In genomic region chr22:29476116-29476515, GRCh38 we compare ENCODE assay signal across 25 cellular contexts. TPM values are rescaled to one million over a fixed set of nuclear protein-coding genes. Genes with fewer than 3 reads are reported as not detected.
A peak's percentile ranks its signal among the peaks of the same experiment; 100 is the strongest.
DNase-seq lines count a peak whose midpoint lies in the region; ATAC-seq and TF ChIP-seq lines count a peak whose summit lies in the region.
"Had no signal": no experiment of that assay in that cellular context is flagged by ENCODE, and none has a peak within 500 bp of the region (broad histone marks: within the 10 kb centered on the region; RNA-seq: fewer than 3 reads in every experiment).

No MANE protein-coding gene starts in this region.

- no peak overlapping the region for H2BK15ac ChIP-seq in IMR-90 (ENCODE audit: low read depth, low read length)

- no peaks in the 10 kb centered on the region for H3K36me3 Mint-ChIP-seq in neural progenitor cell
- no peaks in the 10 kb centered on the region for H3K36me3 Mint-ChIP-seq in activated T-helper 17 cell treated with anti-CD3 and anti-CD28 coated beads, Interleukin-2, amount 50 U/mL, for 72 hours (ENCODE audit: low read depth)

- no peaks in the 10 kb centered on the region for H3K79me1 ChIP-seq in IMR-90 (ENCODE audit: low read depth in 1 of 2, low read length in 2 of 2)

- peaks cover 17% of the 10 kb centered on the region for H3K4me1 Mint-ChIP-seq in neural progenitor cell
- H3K4me1 Mint-ChIP-seq in activated T-helper 17 cell treated with anti-CD3 and anti-CD28 coated beads, Interleukin-2, amount 50 U/mL, for 72 hours: no peaks in the 10 kb centered on the region

- TF ChIP-seq RAD21 in IMR-90 (IDR thresholded peaks at IDR 0.05; ENCODE audit: low read length): no peak

- H2AFZ ChIP-seq in IMR-90 (replicated peaks; ENCODE audit: low read length, poor library complexity) (no peak overlapping the region), neural progenitor cell (replicated peaks) (no peak overlapping the region)

- intact Hi-C loops in IMR-90 (cut with micrococcal nuclease): no loop called here

- peaks cover 17% of the 10 kb centered on the region for H3F3A ChIP-seq in neural progenitor cell (ENCODE audit: low read depth)

- H2AK5ac ChIP-seq in IMR-90 (ENCODE audit: low read depth, low read length): no peak overlapping the region

- H3K36me3 ChIP-seq in IMR-90 (ENCODE audit: control insufficient read depth, insufficient read depth, low read length): no peaks in the 10 kb centered on the region
- no peaks in the 10 kb centered on the region for H3K36me3 ChIP-seq in neural progenitor cell
- H3K36me3 ChIP-seq: tibial nerve had no signal

- H3K27ac ChIP-seq in IMR-90 (ENCODE audit: insufficient read depth, low read length): no peak overlapping the region
- H3K27ac ChIP-seq in neural progenitor cell: no peak overlapping the region
- H3K27ac ChIP-seq: tibial nerve had no signal

- no peaks in the 10 kb centered on the region for H3K9me3 ChIP-seq in IMR-90 (ENCODE audit: control insufficient read depth, insufficient read depth, low read length)
- no peaks in the 10 kb centered on the region for H3K9me3 ChIP-seq in neural progenitor cell (ENCODE audit: low read depth)
- H3K9me3 ChIP-seq: mucosa of descending colon, tibial nerve had no signal

- TF ChIP-seq POLR2A in IMR-90 (IDR thresholded peaks at IDR 0.05; ENCODE audit: low read depth, low read length): no peak

- H3K9ac ChIP-seq in IMR-90 (ENCODE audit: low read depth, low read length) (no peak overlapping the region), neural progenitor cell (no peak overlapping the region)

- no peak overlapping the region for H4K5ac ChIP-seq in IMR-90 (ENCODE audit: low read depth, low read length)

- H2AK9ac ChIP-seq in IMR-90 (replicated peaks; ENCODE audit: low read depth, low read length, poor library complexity): no peak overlapping the region

- H3K4me1 ChIP-seq in IMR-90 (ENCODE audit: control insufficient read depth, insufficient read depth, low read length) (no peaks in the 10 kb centered on the region), neural progenitor cell (peaks cover 17% of the 10 kb centered on the region)

- no peak overlapping the region for H3K27ac Mint-ChIP-seq in neural progenitor cell
- H3K27ac Mint-ChIP-seq in activated T-helper 17 cell treated with anti-CD3 and anti-CD28 coated beads, Interleukin-2, amount 50 U/mL, for 72 hours: no peak overlapping the region
- H3K27ac Mint-ChIP-seq: activated naive CD4-positive, alpha-beta T cell treated with anti-CD3 and anti-CD28 coated beads, Interleukin-2, amount 50 U/mL, for 24 hours had no signal

- H2BK120ac ChIP-seq in IMR-90 (ENCODE audit: low read depth, low read length): no peak overlapping the region

- H4K91ac ChIP-seq in IMR-90 (ENCODE audit: insufficient read depth, low read depth, low read length): no peak overlapping the region

- WGBS in IMR-90 (ENCODE audit: extremely low coverage in 2 of 2, insufficient read length in 1 of 2), 2 experiments: no CpG with 5 or more reads among the region's 6 CpGs

- H3K18ac ChIP-seq in IMR-90 (ENCODE audit: low read depth, low read length): no peak overlapping the region

- H3K9me3 Mint-ChIP-seq in neural progenitor cell: no peaks in the 10 kb centered on the region
- no peaks in the 10 kb centered on the region for H3K9me3 Mint-ChIP-seq in activated T-helper 17 cell treated with anti-CD3 and anti-CD28 coated beads, Interleukin-2, amount 50 U/mL, for 72 hours
- H3K9me3 Mint-ChIP-seq: activated naive CD4-positive, alpha-beta T cell treated with anti-CD3 and anti-CD28 coated beads, Interleukin-2, amount 50 U/mL, for 24 hours; neural crest cell had no signal

- dilution Hi-C loops in IMR-90 (cut with HindIII; ENCODE audit: low sequenced_read_pairs, unreplicated experiment): no loop called here

- CTCF ChIA-PET in IMR-90 (lab: Yijun Ruan, JAX): no interaction called here

- H3K27me3 ChIP-seq in IMR-90 (ENCODE audit: control insufficient read depth, insufficient read depth, low read length): peaks cover 63% of the 10 kb centered on the region
- H3K27me3 ChIP-seq in neural progenitor cell: peaks cover 76% of the 10 kb centered on the region

- POLR2A ChIA-PET in IMR-90 (lab: Charles Lee; ENCODE audit: unreplicated experiment): no interaction called here

- H3K79me2 ChIP-seq in neural progenitor cell (ENCODE audit: low read depth): no peaks in the 10 kb centered on the region

- H4K8ac ChIP-seq in IMR-90 (ENCODE audit: low read depth in 2 of 2, low read length in 2 of 2): no peak overlapping the region

- H3K4me2 ChIP-seq in IMR-90 (ENCODE audit: low read depth, low read length) (no peak overlapping the region), neural progenitor cell (no peak overlapping the region)

- no peaks in the 10 kb centered on the region for H3K9me1 ChIP-seq in IMR-90 (ENCODE audit: insufficient read depth, low read length)

- peaks cover 13% of the 10 kb centered on the region; the same call in 1 of the 2 replicates for H4K20me1 ChIP-seq in IMR-90 (ENCODE audit: insufficient read depth, low read length)
- peaks cover 47% of the 10 kb centered on the region for H4K20me1 ChIP-seq in neural progenitor cell (ENCODE audit: low read depth)

- no peak overlapping the region for H2BK5ac ChIP-seq in IMR-90 (ENCODE audit: low read depth, low read length, poor library complexity, severe bottlenecking)

- no peak overlapping the region for H3K23ac ChIP-seq in IMR-90 (ENCODE audit: low read depth, low read length)

- TF ChIP-seq CTCF in IMR-90 (conservative IDR thresholded peaks at IDR 0.05; ENCODE audit: low read depth, low read length): no peak
- TF ChIP-seq CTCF in neural progenitor cell (IDR thresholded peaks at IDR 0.05): no peak

- no peak overlapping the region for H3K56ac ChIP-seq in IMR-90 (ENCODE audit: extremely low read depth, insufficient read depth, low read length)

- no peak overlapping the region for H2BK20ac ChIP-seq in IMR-90 (ENCODE audit: low read depth, low read length)

- BruUV-seq in IMR-90 (replicated peaks; lab: Mats Ljungman, UMichigan): no TSS peak

- peak; percentile 38; the same call in 1 of the 2 replicates for ATAC-seq in IMR-90 (ENCODE audit: low read depth)
- no peak for ATAC-seq in activated T-helper 17 cell treated with anti-CD3 and anti-CD28 coated beads, Interleukin-2, amount 50 U/mL, for 72 hours (replicated peaks)
- ATAC-seq: left ventricle myocardium superior; mucosa of descending colon; stimulated activated naive CD8-positive, alpha-beta T cell treated with anti-CD3 and anti-CD28 coated beads, Interleukin-15, Interleukin-2, amounts not matched to agents 100 U/mL and 50 U/mL, for 24 hours had no signal

- H3K4me3 Mint-ChIP-seq in neural progenitor cell: no peak overlapping the region
- H3K4me3 Mint-ChIP-seq in activated T-helper 17 cell treated with anti-CD3 and anti-CD28 coated beads, Interleukin-2, amount 50 U/mL, for 72 hours: no peak overlapping the region
- H3K4me3 Mint-ChIP-seq: activated naive CD4-positive, alpha-beta T cell treated with anti-CD3 and anti-CD28 coated beads, Interleukin-2, amount 50 U/mL, for 24 hours; neural crest cell had no signal

- DNase-seq in ELR (ENCODE audit: low read depth) (peak; percentile 17), IMR-90 (no peak), astrocyte of the hippocampus (ENCODE audit: low read depth, low spot score) (peak; percentile 41), neural progenitor cell (ENCODE audit: low spot score) (peak; percentile 59), germinal center (ENCODE audit: low spot score) (no peak), inferior parietal cortex (ENCODE audit: extremely low spot score) (no peak)
- DNase-seq: activated T-cell treated with anti-CD3 and anti-CD28 coated beads, Interleukin-2, amount 50 U/mL, for 48 hours; AML-193; COR-L47; EL; left ventricle myocardium superior; mucosa of descending colon; NCI-H1092 treated with DMSO at 0.1 percent for 48 hours; NCI-H2029 treated with DMSO at 0.1 percent for 48 hours; stimulated activated CD4-positive, alpha-beta T cell treated with anti-CD3 and anti-CD28 coated beads, Interleukin-2, amount 100 ng/mL, for 24 hours; stimulated activated naive CD8-positive, alpha-beta T cell treated with anti-CD3 and anti-CD28 coated beads, Interleukin-15, Interleukin-2, amounts not matched to agents 100 U/mL and 50 U/mL, for 24 hours had no signal

- no peak overlapping the region for H3K14ac ChIP-seq in IMR-90 (replicated peaks; ENCODE audit: low read depth, low read length)

- no peak overlapping the region for H3K4ac ChIP-seq in IMR-90 (ENCODE audit: low read depth, low read length)

- H3K27me3 Mint-ChIP-seq in neural progenitor cell (ENCODE audit: insufficient read depth, low read depth): peaks cover 37% of the 10 kb centered on the region
- H3K27me3 Mint-ChIP-seq in activated T-helper 17 cell treated with anti-CD3 and anti-CD28 coated beads, Interleukin-2, amount 50 U/mL, for 72 hours: peaks cover 29% of the 10 kb centered on the region

- H3K4me3 ChIP-seq in IMR-90 (ENCODE audit: insufficient read depth, low read depth, low read length): no peak overlapping the region
- H3K4me3 ChIP-seq in neural progenitor cell: no peak overlapping the region
- H3K4me3 ChIP-seq: mucosa of descending colon, tibial nerve had no signal

- in situ Hi-C loops in IMR-90 (cut with MboI; ENCODE audit: low sequenced_read_pairs): no loop called here

TF ChIP-seq in IMR-90, 13 proteins besides CTCF, POLR2A, EP300 and RAD21 (continues in another document):
- TF ChIP-seq CEBPB (IDR thresholded peaks at IDR 0.05; ENCODE audit: low read depth, low read length) (no peak), CHD1 (IDR thresholded peaks at IDR 0.05; ENCODE audit: low read depth, low read length) (no peak), RFX5 (IDR thresholded peaks at IDR 0.05; ENCODE audit: low read depth, low read length) (no peak), MAFK (IDR thresholded peaks at IDR 0.05; ENCODE audit: low read depth, low read length) (no peak), FOS (IDR thresholded peaks at IDR 0.05; ENCODE audit: low read depth, low read length) (no peak), MXI1 (IDR thresholded peaks at IDR 0.05; ENCODE audit: borderline replicate concordance, low read depth, low read length) (no peak), NFE2L2 (IDR thresholded peaks at IDR 0.05; ENCODE audit: low read depth, low read length) (no peak), MAZ (IDR thresholded peaks at IDR 0.05; ENCODE audit: borderline replicate concordance, low read depth, low read length) (no peak)

RNA-seq across cellular contexts. Expression of gene NEFH, which starts 3.9 kb away (rescaled TPM):
- total RNA-seq in IMR-90 (2012; rRNA removed) (1.3 and 1.7 TPM in 2 replicates), neural progenitor cell (ENCODE audit: low replicate concordance) (0.31 and 0.43 TPM in 2 replicates)
- polyA plus RNA-seq in IMR-90 (2012; rRNA removed): 2.7 and 2.9 TPM in 2 replicates
- polyA plus RNA-seq in IMR-90 (2012; cell fraction: cytosol; rRNA removed): 1.0 and 1.3 TPM in 2 replicates
- polyA plus RNA-seq in IMR-90 (2012; cell fraction: nucleus; rRNA removed; ENCODE audit: low replicate concordance): 0.35 and 0.55 TPM in 2 replicates
- total RNA-seq in activated T-helper 17 cell treated with anti-CD3 and anti-CD28 coated beads, Interleukin-2, amount 50 U/mL, for 72 hours: 1 to 10 TPM; 1.3 to 2.9 TPM
- total RNA-seq: HT-29 had no signal

RNA-seq across cellular contexts. Expression of gene RFPL1, which starts 37.7 kb away (rescaled TPM):
- total RNA-seq in IMR-90 (2012; rRNA removed) (not detected in 2 replicates), neural progenitor cell (ENCODE audit: low replicate concordance) (not detected in 2 replicates)
- not detected in 2 replicates for polyA plus RNA-seq in IMR-90 (2012; rRNA removed)
- not detected in 2 replicates for polyA plus RNA-seq in IMR-90 (2012; cell fraction: cytosol; rRNA removed)
- not detected in 2 replicates for polyA plus RNA-seq in IMR-90 (2012; cell fraction: nucleus; rRNA removed; ENCODE audit: low replicate concordance)
- not detected for total RNA-seq in activated T-helper 17 cell treated with anti-CD3 and anti-CD28 coated beads, Interleukin-2, amount 50 U/mL, for 72 hours
- total RNA-seq: activated CD8-positive, alpha-beta memory T cell treated with anti-CD3 and anti-CD28 coated beads for 36 hours; HT-29; left ventricle myocardium superior; LHCN-M2; mucosa of descending colon; NCI-H460; neural crest cell; posterior vena cava; tibial nerve had no signal

Comparison
In these comparisons a context has a peak if more than half of its experiments do, and no peak if none do; other contexts are left out.
1. DNase-seq: peak in ELR (single experiment), astrocyte of the hippocampus (single experiment) and neural progenitor cell (single experiment); none in IMR-90 (single experiment), germinal center (single experiment) and inferior parietal cortex (single experiment).